In genomic region chr12:57483466-57483865, GRCh38 we compare ENCODE assay signal across 16 cellular contexts. TPM values are rescaled to one million over a fixed set of nuclear protein-coding genes. Genes with fewer than 3 reads are reported as not detected.
A peak's percentile ranks its signal among the peaks of the same experiment; 100 is the strongest.
DNase-seq lines count a peak whose midpoint lies in the region; ATAC-seq and TF ChIP-seq lines count a peak whose summit lies in the region.
"Had no signal": no experiment of that assay in that cellular context is flagged by ENCODE, and none has a peak within 500 bp of the region (broad histone marks: within the 10 kb centered on the region; RNA-seq: fewer than 3 reads in every experiment).

No MANE protein-coding gene starts in this region.

- peak overlapping the region; percentile 49 for H3K27ac Mint-ChIP-seq in activated CD4-positive, alpha-beta T cell treated with anti-CD3 and anti-CD28 coated beads for 36 hours
- peak overlapping the region; percentile 57 for H3K27ac Mint-ChIP-seq in activated B cell treated with CpG ODN at 0.5 μM for 24 hours
- H3K27ac Mint-ChIP-seq: dendritic cell treated with granulocyte-macrophage colony-stimulating factor and Interleukin-4, amounts not matched to agents 40 ng/mL and 50 ng/mL, for 4 days had no signal

- 59 to 76% (median 73%) methylated on average over 5 of the region's 5 CpGs for WGBS in spleen, 5 donors

- H3K4me3 ChIP-seq in foreskin fibroblast (ENCODE audit: low read depth in 1 of 2, low read length in 2 of 2), result no peak overlapping the region
- no peak overlapping the region for H3K4me3 ChIP-seq in spleen
- H3K4me3 ChIP-seq: stomach had no signal

- H3K4me3 Mint-ChIP-seq in activated CD4-positive, alpha-beta T cell treated with anti-CD3 and anti-CD28 coated beads for 36 hours, result no peak overlapping the region
- H3K4me3 Mint-ChIP-seq in activated B cell treated with CpG ODN at 0.5 μM for 24 hours, result no peak overlapping the region
- no peak overlapping the region for H3K4me3 Mint-ChIP-seq in activated T-cell treated with anti-CD3 and anti-CD28 coated beads, Interleukin-2, amount 50 U/mL, for 4 hours
- H3K4me3 Mint-ChIP-seq: dendritic cell treated with granulocyte-macrophage colony-stimulating factor and Interleukin-4, amounts not matched to agents 40 ng/mL and 50 ng/mL, for 4 days had no signal

- TF ChIP-seq POLR2A in spleen (IDR thresholded peaks at IDR 0.05), result no peak

- H3K4me1 Mint-ChIP-seq in activated CD4-positive, alpha-beta T cell treated with anti-CD3 and anti-CD28 coated beads for 36 hours, result peaks cover 47% of the 10 kb centered on the region
- H3K4me1 Mint-ChIP-seq in activated B cell treated with CpG ODN at 0.5 μM for 24 hours, result peaks cover 57% of the 10 kb centered on the region
- H3K4me1 Mint-ChIP-seq in activated T-cell treated with anti-CD3 and anti-CD28 coated beads, Interleukin-2, amount 50 U/mL, for 4 hours (ENCODE audit: low read depth), result peaks cover 48% of the 10 kb centered on the region

- intact Hi-C loops in activated CD4-positive, alpha-beta T cell treated with anti-CD3 and anti-CD28 coated beads for 36 hours (cut with DNase I, micrococcal nuclease), result no loop called here
- intact Hi-C loops in activated B cell treated with CpG ODN at 0.5 μM for 24 hours (cut with micrococcal nuclease) (no loop called here), spleen (cut with DNase I; ENCODE audit: low total_unique reads) (no loop called here)

- H3K27me3 ChIP-seq in spleen (replicated peaks in 1 of 7), result no peaks in the 10 kb centered on the region

- H3K36me3 Mint-ChIP-seq in activated CD4-positive, alpha-beta T cell treated with anti-CD3 and anti-CD28 coated beads for 36 hours (ENCODE audit: low read depth), result peaks cover 34% of the 10 kb centered on the region
- peaks cover 7% of the 10 kb centered on the region for H3K36me3 Mint-ChIP-seq in activated B cell treated with CpG ODN at 0.5 μM for 24 hours (ENCODE audit: low read depth)
- peaks cover 6% of the 10 kb centered on the region for H3K36me3 Mint-ChIP-seq in activated T-cell treated with anti-CD3 and anti-CD28 coated beads, Interleukin-2, amount 50 U/mL, for 4 hours (ENCODE audit: insufficient read depth)

- no peak for DNase-seq in activated CD4-positive, alpha-beta T cell treated with anti-CD3 and anti-CD28 coated beads for 36 hours
- no peak for DNase-seq in activated CD4-positive, alpha-beta T cell treated with anti-CD3 and anti-CD28 coated beads for 48 hours
- no peak for DNase-seq in activated B cell treated with CpG ODN at 0.5 μM for 24 hours
- peak; percentile 16 to 44 for DNase-seq in foreskin fibroblast
- DNase-seq in spleen, result peak; percentile 38
- no peak for DNase-seq in NCI-H1092 treated with DMSO at 0.1 percent for 48 hours (lab: John Stamatoyannopoulos, UW)
- no peak for DNase-seq in SKM-1 treated with dmso at 0.1 percent for 144 hours (lab: John Stamatoyannopoulos, UW; ENCODE audit: unreplicated experiment)
- DNase-seq in activated T-cell treated with anti-CD3 and anti-CD28 coated beads, Interleukin-2, amount 50 U/mL, for 4 hours, result no peak
- DNase-seq: activated effector memory CD4-positive, alpha-beta T cell treated with Interleukin-2 at 50 U/mL for 16 hours; glutamatergic neuron; NCI-H510A treated with DMSO at 0.1 percent for 48 hours; Right ventricle myocardium superior; stimulated activated CD4-positive, alpha-beta T cell treated with anti-CD3 and anti-CD28 coated beads, Interleukin-1b, Interleukin-23, amount 100 ng/mL, for 48 hours; stomach had no signal

- H3K36me3 ChIP-seq in spleen, result no peaks in the 10 kb centered on the region
- H3K36me3 ChIP-seq: stomach had no signal

- CTCF ChIA-PET in activated CD4-positive, alpha-beta T cell treated with anti-CD3 and anti-CD28 coated beads for 36 hours (lab: Charles Lee), result interaction anchor here (0.8 to 1.0 kb wide), 3 partner anchors 9 to 239 kb away, joined by 3 to 4 read pairs (median 3); no protein-coding TSS in a partner anchor
- CTCF ChIA-PET in activated B cell treated with CpG ODN at 0.5 μM for 24 hours (lab: Charles Lee), result no interaction called here

- H3K27ac ChIP-seq in spleen, result peak overlapping the region in 2 of 8 donors; percentile 5 to 51
- H3K27ac ChIP-seq: 22Rv1, stomach had no signal

- H3K4me1 ChIP-seq in spleen, result peaks cover 17 to 66% (median 39%) of the 10 kb centered on the region in 6 donors

- TF ChIP-seq CTCF in activated B cell treated with CpG ODN at 0.5 μM for 24 hours (IDR thresholded peaks at IDR 0.05) (no peak), foreskin fibroblast (IDR thresholded peaks at IDR 0.05; ENCODE audit: low read depth, low read length) (no peak), spleen (IDR thresholded peaks at IDR 0.05 in 8 of 11, conservative IDR thresholded peaks at IDR 0.05 in 3 of 11) (no peak)

- no peaks in the 10 kb centered on the region for H3K9me3 ChIP-seq in spleen
- H3K9me3 ChIP-seq: stomach had no signal

- no peak for ATAC-seq in activated CD4-positive, alpha-beta T cell treated with anti-CD3 and anti-CD28 coated beads for 36 hours
- no peak for ATAC-seq in activated B cell treated with CpG ODN at 0.5 μM for 24 hours (ENCODE audit: low read depth)
- ATAC-seq in activated T-cell treated with anti-CD3 and anti-CD28 coated beads, Interleukin-2, amount 50 U/mL, for 4 hours, result no peak

- no peaks in the 10 kb centered on the region for H3K9me3 Mint-ChIP-seq in activated CD4-positive, alpha-beta T cell treated with anti-CD3 and anti-CD28 coated beads for 36 hours (ENCODE audit: low read depth)
- no peaks in the 10 kb centered on the region for H3K9me3 Mint-ChIP-seq in activated B cell treated with CpG ODN at 0.5 μM for 24 hours
- no peaks in the 10 kb centered on the region for H3K9me3 Mint-ChIP-seq in activated T-cell treated with anti-CD3 and anti-CD28 coated beads, Interleukin-2, amount 50 U/mL, for 4 hours
- H3K9me3 Mint-ChIP-seq: dendritic cell treated with granulocyte-macrophage colony-stimulating factor and Interleukin-4, amounts not matched to agents 40 ng/mL and 50 ng/mL, for 4 days had no signal

- POLR2A ChIA-PET in activated CD4-positive, alpha-beta T cell treated with anti-CD3 and anti-CD28 coated beads for 36 hours (lab: Charles Lee), result interaction anchor here (0.7 kb wide), 1 partner anchor 27 kb away, joined by 3 read pairs; no protein-coding TSS in a partner anchor
- POLR2A ChIA-PET in activated B cell treated with CpG ODN at 0.5 μM for 24 hours (lab: Charles Lee), result interaction anchor here (0.9 to 1.0 kb wide), 2 partner anchors 26 to 261 kb away, joined by 4 to 6 read pairs; partner anchors contain the start of gene TSPAN31

- H3K27me3 Mint-ChIP-seq in activated CD4-positive, alpha-beta T cell treated with anti-CD3 and anti-CD28 coated beads for 36 hours, result no peaks in the 10 kb centered on the region
- no peaks in the 10 kb centered on the region for H3K27me3 Mint-ChIP-seq in activated B cell treated with CpG ODN at 0.5 μM for 24 hours
- no peaks in the 10 kb centered on the region for H3K27me3 Mint-ChIP-seq in activated T-cell treated with anti-CD3 and anti-CD28 coated beads, Interleukin-2, amount 50 U/mL, for 4 hours (ENCODE audit: low read depth)
- H3K27me3 Mint-ChIP-seq: dendritic cell treated with granulocyte-macrophage colony-stimulating factor and Interleukin-4, amounts not matched to agents 40 ng/mL and 50 ng/mL, for 4 days had no signal

RNA-seq across cellular contexts. Expression of gene ARHGAP9, which starts 3.8 kb away (rescaled TPM):
- 100 to 1,000 TPM in 1 of 2 experiments, 10 to 100 TPM in 1; 77.7 to 101 TPM for total RNA-seq in activated CD4-positive, alpha-beta T cell treated with anti-CD3 and anti-CD28 coated beads for 36 hours
- total RNA-seq in activated B cell treated with CpG ODN at 0.5 μM for 24 hours (98.8 and 104 TPM in 2 replicates), spleen (100 to 1,000 TPM; 148 to 328 (median 226) TPM)
- 100 to 1,000 TPM; 190 to 400 (median 251) TPM for polyA plus RNA-seq in spleen
- 10 to 100 TPM; 54.5 to 64.6 (median 57.7) TPM for total RNA-seq in activated T-cell treated with anti-CD3 and anti-CD28 coated beads, Interleukin-2, amount 50 U/mL, for 4 hours

RNA-seq across cellular contexts. Expression of gene MARS1, which starts 4.4 kb away (rescaled TPM):
- 100 to 1,000 TPM; 389 to 583 TPM for total RNA-seq in activated CD4-positive, alpha-beta T cell treated with anti-CD3 and anti-CD28 coated beads for 36 hours
- 368 and 425 TPM in 2 replicates for total RNA-seq in activated B cell treated with CpG ODN at 0.5 μM for 24 hours
- total RNA-seq in spleen, result 100 to 1,000 TPM in 4 of 7 donors, 10 to 100 TPM in 3; 72.4 to 186 (median 146) TPM
- 100 to 1,000 TPM in 1 of 3 donors, 10 to 100 TPM in 2; 67.4 to 104 (median 89.2) TPM for polyA plus RNA-seq in spleen
- total RNA-seq in activated T-cell treated with anti-CD3 and anti-CD28 coated beads, Interleukin-2, amount 50 U/mL, for 4 hours, result 100 to 1,000 TPM; 505 to 565 (median 534) TPM

RNA-seq across cellular contexts. Expression of gene GLI1, which starts 23.9 kb away (rescaled TPM):
- under 1 TPM; 0.40 to 0.73 TPM for total RNA-seq in activated CD4-positive, alpha-beta T cell treated with anti-CD3 and anti-CD28 coated beads for 36 hours
- total RNA-seq in activated B cell treated with CpG ODN at 0.5 μM for 24 hours, result 0.51 and 1.3 TPM in 2 replicates
- total RNA-seq in spleen, result 1 to 10 TPM in 4 of 7 donors, under 1 TPM in 3; 0.46 to 3.6 (median 1.1) TPM
- 1 to 10 TPM in 1 of 3 donors, under 1 TPM in 2; 0.63 to 1.2 (median 0.77) TPM for polyA plus RNA-seq in spleen
- 1 to 10 TPM in 1 of 3 donors, under 1 TPM in 2; 0.46 to 1.7 (median 0.65) TPM for total RNA-seq in activated T-cell treated with anti-CD3 and anti-CD28 coated beads, Interleukin-2, amount 50 U/mL, for 4 hours

RNA-seq across cellular contexts. Expression of gene INHBE, which starts 28.4 kb away (rescaled TPM):
- 1 to 10 TPM; 1.2 to 1.5 TPM for total RNA-seq in activated CD4-positive, alpha-beta T cell treated with anti-CD3 and anti-CD28 coated beads for 36 hours
- total RNA-seq in activated B cell treated with CpG ODN at 0.5 μM for 24 hours (0.07 and 0.29 TPM in 2 replicates), spleen (not detected)
- polyA plus RNA-seq in spleen, result under 1 TPM in 1 of 3 donors, not detected in 2; 0.02 TPM
- total RNA-seq in activated T-cell treated with anti-CD3 and anti-CD28 coated beads, Interleukin-2, amount 50 U/mL, for 4 hours, result under 1 TPM in 2 of 3 donors, not detected in 1; 0.24 to 0.27 TPM
- total RNA-seq: Right ventricle myocardium superior, stomach had no signal
- polyA plus RNA-seq: stomach had no signal

RNA-seq across cellular contexts. Expression of gene DDIT3, which starts 36.8 kb away (rescaled TPM):
- 10 to 100 TPM; 31.2 to 32.2 TPM for total RNA-seq in activated CD4-positive, alpha-beta T cell treated with anti-CD3 and anti-CD28 coated beads for 36 hours
- total RNA-seq in activated B cell treated with CpG ODN at 0.5 μM for 24 hours, result 30.5 and 34.3 TPM in 2 replicates
- total RNA-seq in spleen, result 10 to 100 TPM; 18.0 to 27.7 (median 21.6) TPM
- polyA plus RNA-seq in spleen, result 10 to 100 TPM; 39.8 to 43.9 (median 43.4) TPM
- total RNA-seq in activated T-cell treated with anti-CD3 and anti-CD28 coated beads, Interleukin-2, amount 50 U/mL, for 4 hours, result 10 to 100 TPM in 2 of 3 donors, 1 to 10 TPM in 1; 9.2 to 12.2 (median 10.8) TPM

Comparison
In these comparisons a context has a peak if more than half of its experiments do, and no peak if none do; other contexts are left out.
1. DNase-seq: peak in foreskin fibroblast (2 of 2) and spleen (single experiment); none in activated CD4-positive, alpha-beta T cell treated with anti-CD3 and anti-CD28 coated beads for 36 hours (single experiment), activated CD4-positive, alpha-beta T cell treated with anti-CD3 and anti-CD28 coated beads for 48 hours (single experiment), activated B cell treated with CpG ODN at 0.5 μM for 24 hours (single experiment), NCI-H1092 treated with DMSO at 0.1 percent for 48 hours (single experiment), SKM-1 treated with dmso at 0.1 percent for 144 hours (single experiment) and activated T-cell treated with anti-CD3 and anti-CD28 coated beads, Interleukin-2, amount 50 U/mL, for 4 hours (single experiment).